ENCODE assay signal across 8 cellular contexts in genomic region chr15:33226559-33227181, GRCh38.
DNase-seq lines count a peak whose midpoint lies in the region; ATAC-seq, FAIRE-seq and TF ChIP-seq lines count a peak whose summit lies in the region.

No MANE protein-coding gene starts in this region.

- DNase-seq in GM12864 (ENCODE audit: low read depth) (peak; percentile 52), H54 (ENCODE audit: insufficient read length, low spot score) (peak; percentile 26), NCI-H1105 treated with DMSO at 0.1 percent for 48 hours (lab: John Stamatoyannopoulos, UW) (peak; percentile 26), choroid plexus epithelial cell (ENCODE audit: low read depth) (peak; percentile 19), nephron progenitor cell (no peak), HK-2 (ENCODE audit: unreplicated experiment) (no peak), C1 segment of cervical spinal cord (lab: John Stamatoyannopoulos, UW) (no peak)

- FAIRE-seq in H54 (lab: Jason Lieb, UNC), result peak; percentile 94

- peak; percentile 94 to 95 for ATAC-seq in activated CD4-positive, CD25-positive, alpha-beta regulatory T cell treated with anti-CD3 and anti-CD28 coated beads, Interleukin-2, amount 50 U/mL, for 24 hours

- H3K36me3 Mint-ChIP-seq in nephron progenitor cell (ENCODE audit: low read depth), result no peaks in the 10 kb centered on the region

- H3K27me3 Mint-ChIP-seq in nephron progenitor cell (ENCODE audit: low read depth, poor library complexity), result peaks cover 3% of the 10 kb centered on the region

- H3K4me3 Mint-ChIP-seq in nephron progenitor cell, result no peak overlapping the region

- peaks cover under 1% of the 10 kb centered on the region for H3K9me3 Mint-ChIP-seq in nephron progenitor cell

- peaks cover 22% of the 10 kb centered on the region for H3K4me1 Mint-ChIP-seq in nephron progenitor cell

- TF ChIP-seq CTCF in GM12864 (IDR thresholded peaks at IDR 0.05; ENCODE audit: low read depth, low read length, missing control alignments) (peak; percentile 57), choroid plexus epithelial cell (conservative IDR thresholded peaks at IDR 0.05; ENCODE audit: low read depth, low read length) (peak; percentile 26), nephron progenitor cell (IDR thresholded peaks at IDR 0.05) (peak; percentile 37)

- H3K27ac Mint-ChIP-seq in nephron progenitor cell, result no peak overlapping the region

- no peak for TF ChIP-seq POLR2A in H54 (IDR thresholded peaks at IDR 0.05; ENCODE audit: low read depth, low read length)

- H3K4me3 ChIP-seq in GM12864 (ENCODE audit: low read depth, low read length), result no peak overlapping the region
- H3K4me3 ChIP-seq in choroid plexus epithelial cell (ENCODE audit: low read depth, low read length), result no peak overlapping the region

Comparison
In these comparisons a context has a peak if more than half of its experiments do, and no peak if none do; other contexts are left out.
1. DNase-seq: peak in GM12864 (single experiment), H54 (single experiment), NCI-H1105 treated with DMSO at 0.1 percent for 48 hours (single experiment) and choroid plexus epithelial cell (single experiment); none in nephron progenitor cell (single experiment), HK-2 (single experiment) and C1 segment of cervical spinal cord (0 of 14).
2. Peak in every context shown above with its lines, with median percentiles within 50 percentile points of each other: CTCF ChIP-seq.